ENCODE assay signal across 19 cellular contexts in the genomic region with DNA sequence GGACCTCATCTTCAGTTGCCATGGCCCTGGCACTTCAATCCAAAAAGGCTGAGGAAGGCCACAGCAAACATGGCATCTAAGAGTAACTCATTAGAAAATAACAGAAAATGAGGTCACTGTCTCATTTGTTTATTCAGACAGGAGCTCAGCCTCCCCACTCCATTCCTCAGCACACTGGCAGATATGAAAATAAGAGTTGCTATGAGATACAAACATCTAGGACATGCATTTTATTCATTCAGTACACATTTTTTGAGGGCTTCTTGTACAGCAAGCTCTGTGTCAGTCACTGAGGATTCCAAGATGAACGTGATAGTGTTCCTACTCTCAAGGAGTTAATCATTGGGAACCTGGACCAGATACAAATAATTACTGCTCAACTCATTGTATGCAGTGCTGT. TPM values are rescaled to one million over a fixed set of nuclear protein-coding genes. Genes with fewer than 3 reads are reported as not detected.
A peak's percentile ranks its signal among the peaks of the same experiment; 100 is the strongest.
DNase-seq lines count a peak whose midpoint lies in the region; TF ChIP-seq lines count a peak whose summit lies in the region.
"Had no signal": no experiment of that assay in that cellular context is flagged by ENCODE, and none has a peak within 500 bp of the region (broad histone marks: within the 10 kb centered on the region; RNA-seq: fewer than 3 reads in every experiment).

No MANE protein-coding gene starts in this region.

- no peak overlapping the region for H3K4me3 ChIP-seq in dorsolateral prefrontal cortex
- H3K4me3 ChIP-seq: HAP-1, K562 had no signal

- H3K27ac ChIP-seq in dorsolateral prefrontal cortex, result peak overlapping the region in 38 of 59 donors; percentile 24 to 87 (median 71)
- H3K27ac ChIP-seq: RWPE1 had no signal

- intact Hi-C loops in dorsolateral prefrontal cortex (cut with DNase I) (loop anchor here (5.0 kb wide), 1 partner anchor 130 kb away; the partner anchor contains the start of gene ELOVL1 (in 2 of the 2)), posterior vena cava (cut with DNase I) (no loop called here)

- DNase-seq in EH (ENCODE audit: low read depth) (peak; percentile 77), NAMALWA (ENCODE audit: low spot score) (peak; percentile 7), dorsolateral prefrontal cortex (no peak), posterior vena cava (ENCODE audit: low spot score) (peak; percentile 15), NCI-H2171 treated with DMSO at 0.1 percent for 48 hours (lab: John Stamatoyannopoulos, UW) (no peak), cortex of kidney (lab: John Stamatoyannopoulos, UW) (no peak), DMS153 (lab: John Stamatoyannopoulos, UW) (no peak), NCI-H187 treated with DMSO at 0.1 percent for 48 hours (lab: John Stamatoyannopoulos, UW) (no peak)
- DNase-seq: AML-193; Caco-2; MV-4-11; NCI-H1436 treated with DMSO at 0.1 percent for 48 hours; NCI-H345; NCI-H69; NK-92 treated with Interleukin-12 subunit alpha and Interleukin-12 subunit beta, amount 100 ng/mL, for 24 hours had no signal

- no peaks in the 10 kb centered on the region for H3K27me3 ChIP-seq in dorsolateral prefrontal cortex

- no peak for TF ChIP-seq CTCF in dorsolateral prefrontal cortex (IDR thresholded peaks at IDR 0.05 in 54 of 56, conservative IDR thresholded peaks at IDR 0.05 in 2 of 56; ENCODE audit: low read depth in 1 of 56, partially characterized antibody in 56 of 56)

RNA-seq across cellular contexts. Expression of gene TMEM125, which starts 32.7 kb away (rescaled TPM):
- total RNA-seq in dorsolateral prefrontal cortex, result 10 to 100 TPM in 68 of 120 experiments, 1 to 10 TPM in 52; 1.0 to 62.8 (median 11.5) TPM
- total RNA-seq in posterior vena cava, result under 1 TPM in 1 of 2 donors, not detected in 1; 0.29 TPM
- total RNA-seq: G401, K562 had no signal

RNA-seq across cellular contexts. Expression of gene C1orf210, which starts 48.2 kb away (rescaled TPM):
- total RNA-seq in dorsolateral prefrontal cortex (under 1 TPM in 12 of 120 experiments, not detected in 108; 0.22 to 0.88 (median 0.48) TPM), posterior vena cava (not detected)
- total RNA-seq: G401, K562 had no signal

Comparison
In these comparisons a context has a peak if more than half of its experiments do, and no peak if none do; other contexts are left out.
1. DNase-seq: peak in EH (single experiment), NAMALWA (single experiment) and posterior vena cava (single experiment); none in dorsolateral prefrontal cortex (0 of 10), NCI-H2171 treated with DMSO at 0.1 percent for 48 hours (single experiment), cortex of kidney (single experiment), DMS153 (single experiment) and NCI-H187 treated with DMSO at 0.1 percent for 48 hours (single experiment).
2. intact Hi-C loops: an anchor here in dorsolateral prefrontal cortex (5.0 kb wide); none called in posterior vena cava.